ENCODE assay signal across 8 cellular contexts in genomic region chr1:111441573-111442192, GRCh38. TPM values are rescaled to one million over a fixed set of nuclear protein-coding genes. Genes with fewer than 3 reads are reported as not detected.
DNase-seq lines count a peak whose midpoint lies in the region; ATAC-seq, FAIRE-seq and TF ChIP-seq lines count a peak whose summit lies in the region.

No MANE protein-coding gene starts in this region.

- H2AFZ ChIP-seq in astrocyte (ENCODE audit: low read depth, low read length): no peak overlapping the region

- H3K27me3 Mint-ChIP-seq in astrocyte (ENCODE audit: low read depth, unreplicated experiment): no peaks in the 10 kb centered on the region

- ATAC-seq in lung (ENCODE audit: insufficient read depth, low FRiP score) (no peak), HG03520 (IDR thresholded peaks at IDR 0.05; ENCODE audit: unreplicated experiment) (no peak)

- H3K36me3 ChIP-seq in astrocyte (ENCODE audit: insufficient read depth, low read length) (peaks cover 63% of the 10 kb centered on the region), lung (ENCODE audit: control insufficient read depth in 2 of 2, insufficient read depth in 2 of 2, low read length in 2 of 2) (peaks cover 40 to 42% of the 10 kb centered on the region in 2 donors), stomach (peaks cover 47 to 97% (median 90%) of the 10 kb centered on the region in 4 donors)

- peaks cover 15% of the 10 kb centered on the region for H3K79me2 ChIP-seq in astrocyte (ENCODE audit: insufficient read depth, low read length)

- intact Hi-C loops in stomach (cut with DNase I; ENCODE audit: low total_unique reads): no loop called here

- TF ChIP-seq POLR2A in stomach (IDR thresholded peaks at IDR 0.05): no peak

- H3K27ac Mint-ChIP-seq in astrocyte (ENCODE audit: unreplicated experiment): peak overlapping the region; percentile 4

- H3K4me3 Mint-ChIP-seq in astrocyte (ENCODE audit: unreplicated experiment): no peak overlapping the region

- H3K27me3 ChIP-seq in astrocyte (ENCODE audit: insufficient read depth, low read length) (no peaks in the 10 kb centered on the region), lung (ENCODE audit: control insufficient read depth, insufficient read depth) (no peaks in the 10 kb centered on the region), stomach (no peaks in the 10 kb centered on the region)

- H3K27ac ChIP-seq in astrocyte (ENCODE audit: low read depth, low read length) (no peak overlapping the region), lung (ENCODE audit: low read depth in 1 of 2, low read length in 1 of 2) (no peak overlapping the region), stomach (no peak overlapping the region)

- H3K4me1 ChIP-seq in astrocyte (ENCODE audit: insufficient read depth, low read length) (no peaks in the 10 kb centered on the region), lung (ENCODE audit: control insufficient read depth in 2 of 2, insufficient read depth in 2 of 2, low read length in 2 of 2) (no peaks in the 10 kb centered on the region), stomach (peaks cover 0 to 29% (median 9%) of the 10 kb centered on the region in 4 donors)

- DNase-seq in SKM-1 treated with dmso at 0.1 percent for 144 hours (lab: John Stamatoyannopoulos, UW; ENCODE audit: unreplicated experiment) (peak; percentile 27), SKM-1 (lab: John Stamatoyannopoulos, UW; ENCODE audit: unreplicated experiment) (no peak), T-helper 1 cell (peak; percentile 13 to 62 (median 50)), astrocyte (ENCODE audit: low read depth) (no peak), lung (ENCODE audit: low spot score) (no peak), stomach (peak; percentile 50), NK-92 (lab: John Stamatoyannopoulos, UW; ENCODE audit: unreplicated experiment) (no peak)

- WGBS in lung, 2 donors: 72% methylated on average over 9 of the region's 9 CpGs
- WGBS in stomach, 5 donors: 53 to 64% (median 60%) methylated on average over 9 of the region's 9 CpGs

- H3K36me3 Mint-ChIP-seq in astrocyte (ENCODE audit: low read depth, unreplicated experiment): peaks cover 21% of the 10 kb centered on the region

- H3K4me1 Mint-ChIP-seq in astrocyte (ENCODE audit: low read depth, unreplicated experiment): peaks cover 12% of the 10 kb centered on the region

- H4K20me1 ChIP-seq in astrocyte (ENCODE audit: insufficient read depth, low read length): peaks cover 31% of the 10 kb centered on the region

- no peak overlapping the region for H3K4me2 ChIP-seq in astrocyte (ENCODE audit: low read length)

- no peak for FAIRE-seq in astrocyte (lab: Jason Lieb, UNC)

- TF ChIP-seq CTCF in astrocyte (IDR thresholded peaks at IDR 0.05; ENCODE audit: insufficient read depth, low read depth, low read length): peak; percentile 37
- TF ChIP-seq CTCF in lung (IDR thresholded peaks at IDR 0.05; ENCODE audit: control extremely low read depth, extremely low read depth): peak; percentile 5
- peak in 4 of 7 experiments; percentile 13 to 39 (median 21) for TF ChIP-seq CTCF in stomach (IDR thresholded peaks at IDR 0.05)

- H3K9ac ChIP-seq in astrocyte (ENCODE audit: low read length): no peak overlapping the region

- H3K9me3 ChIP-seq in astrocyte (ENCODE audit: insufficient read depth, low read depth, low read length): no peaks in the 10 kb centered on the region
- no peaks in the 10 kb centered on the region for H3K9me3 ChIP-seq in lung (ENCODE audit: control insufficient read depth in 2 of 2, insufficient read depth in 1 of 2, low read length in 1 of 2)
- no peaks in the 10 kb centered on the region for H3K9me3 ChIP-seq in stomach

- H3K9me3 Mint-ChIP-seq in astrocyte (ENCODE audit: unreplicated experiment): no peaks in the 10 kb centered on the region

- TF ChIP-seq EP300 in stomach (IDR thresholded peaks at IDR 0.05): no peak

- H3K4me3 ChIP-seq in astrocyte (ENCODE audit: insufficient read depth, low read depth, low read length): no peak overlapping the region
- no peak overlapping the region for H3K4me3 ChIP-seq in lung
- no peak overlapping the region for H3K4me3 ChIP-seq in stomach

RNA-seq across cellular contexts. Expression of gene WDR77, which starts 7.4 kb away (rescaled TPM):
- total RNA-seq in astrocyte (39.3 and 49.1 TPM in 2 replicates), lung (10 to 100 TPM; 21.4 to 36.8 TPM), stomach (10 to 100 TPM in 4 of 5 donors, 1 to 10 TPM in 1; 5.8 to 31.2 (median 13.8) TPM)
- polyA plus RNA-seq in lung (10 to 100 TPM; 21.3 to 37.1 TPM), stomach (10 to 100 TPM; 18.5 to 25.3 (median 25.1) TPM)

RNA-seq across cellular contexts. Expression of gene ATP5PB, which starts 7.6 kb away (rescaled TPM):
- total RNA-seq in astrocyte (196 and 214 TPM in 2 replicates), lung (100 to 1,000 TPM; 194 to 200 TPM), stomach (100 to 1,000 TPM in 3 of 5 donors, 10 to 100 TPM in 2; 21.6 to 362 (median 190) TPM)
- polyA plus RNA-seq in lung (100 to 1,000 TPM; 206 to 256 TPM), stomach (100 to 1,000 TPM; 207 to 373 (median 332) TPM)

RNA-seq across cellular contexts. Expression of gene OVGP1, which starts 14.1 kb away (rescaled TPM):
- 1.2 and 2.3 TPM in 2 replicates for total RNA-seq in astrocyte
- 1 to 10 TPM; 1.6 to 3.6 TPM for total RNA-seq in lung
- 1 to 10 TPM in 1 of 2 donors, under 1 TPM in 1; 0.76 to 1.9 TPM for polyA plus RNA-seq in lung
- 10 to 100 TPM in 1 of 5 donors, 1 to 10 TPM in 2, under 1 TPM in 1, not detected in 1; 0.45 to 18.5 (median 1.8) TPM for total RNA-seq in stomach
- polyA plus RNA-seq in stomach: 1 to 10 TPM in 1 of 3 donors, under 1 TPM in 2; 0.50 to 2.8 (median 0.76) TPM

RNA-seq across cellular contexts. Expression of gene C1orf162, which starts 32.1 kb away (rescaled TPM):
- total RNA-seq in astrocyte (0.75 TPM in 1 of 2 replicates, not detected in the other), lung (10 to 100 TPM in 1 of 2 donors, 1 to 10 TPM in 1; 6.0 to 67.7 TPM), stomach (10 to 100 TPM in 2 of 5 donors, 1 to 10 TPM in 3; 2.2 to 19.0 (median 3.2) TPM)
- polyA plus RNA-seq in lung (100 to 1,000 TPM; 111 to 121 TPM), stomach (10 to 100 TPM; 12.3 to 18.3 (median 17.1) TPM)

Comparison
In these comparisons a context has a peak if more than half of its experiments do, and no peak if none do; other contexts are left out.
1. DNase-seq: peak in SKM-1 treated with dmso at 0.1 percent for 144 hours (single experiment), T-helper 1 cell (5 of 5) and stomach (single experiment); none in SKM-1 (single experiment), astrocyte (single experiment), lung (single experiment) and NK-92 (single experiment).
2. Peak in every context shown above with its lines, with median percentiles within 50 percentile points of each other: CTCF ChIP-seq.